Comparison of ENCODE assay signal across 13 cellular contexts in the genomic region with DNA sequence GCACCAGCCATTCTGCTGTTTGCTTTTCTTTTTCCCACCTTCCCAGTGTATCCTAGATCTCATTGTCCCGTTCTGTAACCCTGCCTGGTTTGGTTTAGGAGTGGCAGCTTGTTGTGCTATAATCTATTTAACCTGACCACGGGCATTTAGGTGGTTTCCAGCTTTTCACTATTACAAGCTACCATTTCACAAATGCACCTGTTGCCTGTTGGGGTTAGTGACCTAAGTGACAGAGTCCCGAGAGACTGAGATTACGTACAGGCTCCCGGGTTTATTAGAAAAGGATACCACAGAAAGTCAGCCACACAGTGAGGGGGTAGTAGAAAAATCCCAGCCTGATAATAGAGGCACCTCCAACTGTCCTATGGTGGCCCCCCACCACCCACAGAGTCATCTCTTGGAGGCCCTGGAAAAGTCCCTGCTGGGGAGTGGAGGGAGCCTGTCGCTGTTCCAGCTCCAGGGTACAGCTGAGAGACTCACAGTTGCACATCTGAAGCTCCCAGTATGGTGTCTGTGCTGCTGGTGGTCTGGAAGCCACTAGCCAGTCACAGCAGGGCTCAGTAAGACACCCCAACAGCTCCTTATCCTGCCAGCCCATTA. TPM values are rescaled to one million over a fixed set of nuclear protein-coding genes. Genes with fewer than 3 reads are reported as not detected.
A peak's percentile ranks its signal among the peaks of the same experiment; 100 is the strongest.
DNase-seq lines count a peak whose midpoint lies in the region; ATAC-seq, FAIRE-seq and TF ChIP-seq lines count a peak whose summit lies in the region.
"Had no signal": no experiment of that assay in that cellular context is flagged by ENCODE, and none has a peak within 500 bp of the region (broad histone marks: within the 10 kb centered on the region; RNA-seq: fewer than 3 reads in every experiment).

No MANE protein-coding gene starts in this region.

- no peak for TF ChIP-seq CTCF in K562 (IDR thresholded peaks at IDR 0.05 in 2 of 3, conservative IDR thresholded peaks at IDR 0.05 in 1 of 3; ENCODE audit: insufficient read depth in 2 of 3, low read depth in 1 of 3, low read length in 3 of 3)

- no peaks in the 10 kb centered on the region for H3K27me3 ChIP-seq in K562 (ENCODE audit: control insufficient read depth in 2 of 2, insufficient read depth in 2 of 2, low read length in 2 of 2)
- H3K27me3 ChIP-seq: pancreas had no signal

- ATAC-seq in GM21390 (IDR thresholded peaks at IDR 0.05; ENCODE audit: unreplicated experiment) (peak; percentile 74), HG03378 (IDR thresholded peaks at IDR 0.05; ENCODE audit: unreplicated experiment) (peak; percentile 57), K562 (peak; percentile 34)
- ATAC-seq: HCT116, pancreas had no signal

- H4K20me1 ChIP-seq in K562 (replicated peaks; ENCODE audit: control insufficient read depth, insufficient read depth, low read length), result peaks cover 3% of the 10 kb centered on the region

- peaks cover 16 to 18% of the 10 kb centered on the region in 2 experiments; a peak in 4 of 5 replicates for H3K4me1 ChIP-seq in K562 (replicated peaks in 1 of 2; ENCODE audit: control insufficient read depth in 2 of 2, insufficient read depth in 2 of 2, low read length in 2 of 2)

- peaks cover 53% of the 10 kb centered on the region for H3K36me3 ChIP-seq in K562 (ENCODE audit: control insufficient read depth, insufficient read depth, low read length)
- H3K36me3 ChIP-seq: pancreas had no signal

- H2AFZ ChIP-seq in K562 (ENCODE audit: low read depth, low read length), result no peak overlapping the region

- no peak overlapping the region for H3K27ac ChIP-seq in K562 (ENCODE audit: extremely low read depth, low read depth, low read length)
- H3K27ac ChIP-seq: pancreas had no signal

- H3K4me3 ChIP-seq in K562, result no peak overlapping the region
- H3K4me3 ChIP-seq: pancreas had no signal

- in situ Hi-C loops in K562 (cut with MboI), result loop anchor here (5.0 to 25.0 kb wide), 3 partner anchors 397 to 697 kb away; partner anchors contain the start of gene SNN

- H3K4me2 ChIP-seq in K562 (ENCODE audit: insufficient read depth, low read length), result peak overlapping the region; percentile 51; the same call in 1 of the 2 replicates

- peaks cover 3% of the 10 kb centered on the region; the same call in 2 of the 3 replicates for H3K79me2 ChIP-seq in K562 (ENCODE audit: control insufficient read depth, insufficient read depth, low read length)

- H3K9me1 ChIP-seq in K562 (ENCODE audit: control insufficient read depth, insufficient read depth, low read length), result no peaks in the 10 kb centered on the region

- H3K9me3 ChIP-seq in K562 (replicated peaks; ENCODE audit: control insufficient read depth, insufficient read depth, low read depth, low read length), result no peaks in the 10 kb centered on the region
- H3K9me3 ChIP-seq: pancreas had no signal

- peak overlapping the region in 1 of 2 experiments; percentile 28; a peak in 1 of 4 replicates for H3K9ac ChIP-seq in K562 (ENCODE audit: insufficient read depth in 1 of 2, low read depth in 2 of 2, low read length in 2 of 2)

- CTCF ChIA-PET in K562 (lab: Yijun Ruan, JAX; ENCODE audit: low intra/inter-chr PET ratio), result no interaction called here

- WGBS in K562 (ENCODE audit: insufficient coverage, low coverage, missing lambda C conversion rate), result 64% methylated on average over 6 of the region's 6 CpGs

- intact Hi-C loops in K562 (cut with micrococcal nuclease), result loop anchor here (2.0 kb wide), 1 partner anchor 439 kb away; no protein-coding TSS in a partner anchor

- TF ChIP-seq EP300 in K562 (IDR thresholded peaks at IDR 0.05; ENCODE audit: low read length), result no peak

- BruUV-seq in K562 (replicated peaks; lab: Mats Ljungman, UMichigan), result no TSS peak

- POLR2A ChIA-PET in K562 (lab: Yijun Ruan, JAX), result interaction anchor here (0.7 kb wide), 1 partner anchor 136 kb away, joined by 4 read pairs; no protein-coding TSS in a partner anchor

- DNase-seq in NCI-H2171 treated with DMSO at 0.1 percent for 48 hours (lab: John Stamatoyannopoulos, UW) (peak; percentile 20), NCI-H2171 (lab: John Stamatoyannopoulos, UW) (no peak), K562 (ENCODE audit: extremely low read depth in 1 of 4, low spot score in 3 of 4) (peak in 2 of 4 experiments; percentile 21 to 32), LoVo (ENCODE audit: low spot score) (no peak), T1000 (lab: John Stamatoyannopoulos, UW) (no peak), NCI-H1436 (lab: John Stamatoyannopoulos, UW) (no peak)
- DNase-seq: 8988T, foreskin fibroblast, pancreas, substantia nigra had no signal

- FAIRE-seq in K562 (lab: Jason Lieb, UNC), result no peak
- FAIRE-seq: pancreas had no signal

- TF ChIP-seq POLR2A in K562 (conservative IDR thresholded peaks at IDR 0.05), result no peak

- TF ChIP-seq RAD21 in K562 (CRISPR knock-in tag; conservative IDR thresholded peaks at IDR 0.05 in 1 of 2, IDR thresholded peaks at IDR 0.05 in 1 of 2), result no peak

TF ChIP-seq in K562, 482 proteins besides CTCF, POLR2A, EP300 and RAD21 (continues in another document):
- no peak for TF ChIP-seq LARP7 (IDR thresholded peaks at IDR 0.05)
- no peak for TF ChIP-seq MED1 (CRISPR knock-in tag; IDR thresholded peaks at IDR 0.05; ENCODE audit: borderline replicate concordance)
- TF ChIP-seq AFF1 (IDR thresholded peaks at IDR 0.05; ENCODE audit: low read depth in 1 of 2, partially characterized antibody in 2 of 2), result no peak
- TF ChIP-seq SMAD4 (CRISPR knock-in tag; conservative IDR thresholded peaks at IDR 0.05), result no peak

RNA-seq across cellular contexts. Expression of gene CLEC16A, which starts 21.2 kb away (rescaled TPM):
- 90.8 and 106 TPM in 2 replicates for total RNA-seq in K562 (2011; cell fraction: chromatin; rRNA removed; ENCODE audit: low replicate concordance)
- total RNA-seq in K562 (2011; cell fraction: nucleolus; rRNA removed), result 41.2 and 41.7 TPM in 2 replicates
- 59.0 and 65.7 TPM in 2 replicates for total RNA-seq in K562 (2011; cell fraction: nucleoplasm; rRNA removed)
- total RNA-seq in K562 (2014; rRNA removed), result 9.8 and 13.6 TPM in 2 replicates
- 11.4 and 13.2 TPM in 2 replicates for total RNA-seq in K562 (2014; rRNA removed; fragmentation: Illumina TruSeq; extraction: Trizol)
- total RNA-seq in K562 (2015; rRNA removed; fragmentation: Illumina TruSeq; extraction: Trizol), result 8.5 and 10.0 TPM in 2 replicates
- 22.1 and 22.3 TPM in 2 replicates for total RNA-seq in K562 (2021)
- polyA plus RNA-seq in K562 (2011; rRNA removed), result 8.8 and 10.4 TPM in 2 replicates
- polyA plus RNA-seq in K562 (2011; cell fraction: cytosol; rRNA removed), result 7.3 and 8.2 TPM in 2 replicates
- 13.4 and 16.9 TPM in 2 replicates for polyA plus RNA-seq in K562 (2011; cell fraction: nucleus; rRNA removed)
- 13.6 and 19.6 TPM in 2 replicates for polyA plus RNA-seq in K562 (2012)
- 15.6 and 16.1 TPM in 2 replicates for polyA plus RNA-seq in K562 (2014; fragmentation: Illumina TruSeq; extraction: Trizol)
- 1 to 10 TPM in 1 of 2 experiments, under 1 TPM in 1; 1.00 to 1.4 TPM for polyA plus RNA-seq in K562 (2014; fragmentation: Nextera tagmentation; extraction: Ambion mirVana)
- 10.6 and 10.8 TPM in 2 replicates for polyA plus RNA-seq in K562 (2014; rRNA removed)
- polyA minus RNA-seq in K562 (2011; rRNA and poly(A)+ RNA removed), result 35.1 and 47.1 TPM in 2 replicates
- 21.8 and 27.7 TPM in 2 replicates for polyA minus RNA-seq in K562 (2011; cell fraction: cytosol; rRNA and poly(A)+ RNA removed)
- polyA minus RNA-seq in K562 (2011; cell fraction: nucleus; rRNA and poly(A)+ RNA removed), result 14.4 and 24.4 TPM in 2 replicates

RNA-seq across cellular contexts. Expression of gene DEXI, which starts 23.3 kb away (rescaled TPM):
- total RNA-seq in K562 (2011; cell fraction: chromatin; rRNA removed; ENCODE audit: low replicate concordance), result 19.9 and 32.5 TPM in 2 replicates
- total RNA-seq in K562 (2011; cell fraction: nucleolus; rRNA removed), result 26.5 and 30.0 TPM in 2 replicates
- 26.1 and 37.4 TPM in 2 replicates for total RNA-seq in K562 (2011; cell fraction: nucleoplasm; rRNA removed)
- total RNA-seq in K562 (2014; rRNA removed) (35.8 and 43.1 TPM in 2 replicates), K562 (2014; rRNA removed; fragmentation: Illumina TruSeq; extraction: Trizol) (18.2 and 22.0 TPM in 2 replicates), K562 (2015; rRNA removed; fragmentation: Illumina TruSeq; extraction: Trizol) (29.6 and 31.3 TPM in 2 replicates), K562 (2021) (33.3 and 38.2 TPM in 2 replicates)
- polyA plus RNA-seq in K562 (2011; rRNA removed) (20.0 and 24.5 TPM in 2 replicates), K562 (2014; fragmentation: Illumina TruSeq; extraction: Trizol) (39.2 and 40.1 TPM in 2 replicates), K562 (2014; fragmentation: Nextera tagmentation; extraction: Ambion mirVana) (1 to 10 TPM; 2.9 to 3.7 TPM), K562 (2014; rRNA removed) (21.1 and 31.5 TPM in 2 replicates)
- 35.9 and 65.4 TPM in 2 replicates for polyA plus RNA-seq in K562 (2011; cell fraction: cytosol; rRNA removed)
- polyA plus RNA-seq in K562 (2011; cell fraction: nucleus; rRNA removed), result 24.2 and 31.3 TPM in 2 replicates
- polyA plus RNA-seq in K562 (2012), result 34.3 and 38.6 TPM in 2 replicates
- 25.2 and 29.1 TPM in 2 replicates for polyA minus RNA-seq in K562 (2011; rRNA and poly(A)+ RNA removed)
- polyA minus RNA-seq in K562 (2011; cell fraction: cytosol; rRNA and poly(A)+ RNA removed), result 21.8 and 24.2 TPM in 2 replicates
- 12.3 and 19.3 TPM in 2 replicates for polyA minus RNA-seq in K562 (2011; cell fraction: nucleus; rRNA and poly(A)+ RNA removed)
